Comparison of ENCODE assay signal across 20 cellular contexts in the genomic region with DNA sequence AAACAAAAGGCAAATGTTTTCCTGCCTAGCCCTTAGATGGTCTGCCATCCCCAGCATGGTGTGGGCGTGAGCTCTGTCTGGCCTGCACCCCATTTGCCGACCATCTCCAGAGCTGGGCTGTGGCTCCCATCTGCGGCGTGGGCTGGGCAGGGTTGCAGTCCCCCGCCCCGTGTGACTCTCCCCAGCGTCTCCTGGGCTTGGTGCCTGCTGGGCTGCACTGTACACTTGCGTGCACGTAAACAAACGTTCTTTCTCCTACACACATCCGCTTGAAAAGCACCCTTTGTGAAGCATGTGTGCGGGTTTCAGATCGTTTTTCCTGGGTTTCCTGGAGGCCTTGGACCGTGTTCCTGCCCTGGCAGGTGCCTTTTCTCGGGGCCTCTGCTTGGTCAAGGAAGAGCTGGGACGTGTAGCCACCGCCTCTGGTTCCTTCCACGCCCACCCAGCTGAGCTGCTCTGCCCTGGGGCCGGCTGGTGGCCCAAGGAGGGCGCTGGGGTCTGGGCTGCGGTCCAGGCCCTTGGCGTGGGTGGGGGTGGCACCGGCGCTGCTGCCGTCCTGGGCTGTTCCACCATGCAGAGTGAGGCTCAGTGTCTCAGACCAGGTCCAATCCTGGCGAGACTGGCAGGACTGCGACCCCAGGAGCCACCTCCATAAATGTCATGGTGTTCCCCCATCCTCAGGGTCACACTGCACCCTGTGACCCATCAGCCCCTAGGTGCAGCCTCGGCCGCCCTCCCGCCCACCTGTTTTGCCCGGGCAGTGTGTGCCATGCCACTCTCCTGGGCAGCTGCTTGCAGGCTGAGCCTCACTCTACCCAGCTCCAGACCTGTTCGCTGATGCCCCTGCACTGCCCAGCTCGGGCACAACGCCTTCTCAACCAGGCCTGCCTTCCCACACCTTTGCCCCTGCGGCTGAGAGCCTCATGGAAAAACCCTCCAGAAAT. TPM values are rescaled to one million over a fixed set of nuclear protein-coding genes. Genes with fewer than 3 reads are reported as not detected.
DNase-seq lines count a peak whose midpoint lies in the region; ATAC-seq, FAIRE-seq and TF ChIP-seq lines count a peak whose summit lies in the region.
"Had no signal": no experiment of that assay in that cellular context is flagged by ENCODE, and none has a peak within 500 bp of the region (broad histone marks: within the 10 kb centered on the region; RNA-seq: fewer than 3 reads in every experiment).

No MANE protein-coding gene starts in this region.

- BruUV-seq in HepG2 (replicated peaks; lab: Mats Ljungman, UMichigan): no TSS peak

- peaks cover 3% of the 10 kb centered on the region; the same call in 1 of the 2 replicates for H4K20me1 ChIP-seq in HepG2 (ENCODE audit: insufficient read depth, low read length)

- H3K4me2 ChIP-seq in HepG2 (ENCODE audit: low read depth, low read length): no peak overlapping the region

- no peak overlapping the region for H2AFZ ChIP-seq in HepG2 (ENCODE audit: low read length)

- no peak overlapping the region for H3K9ac ChIP-seq in HepG2 (ENCODE audit: insufficient read depth, low read depth, low read length)

- H3K27me3 ChIP-seq in HepG2 (ENCODE audit: control insufficient read depth in 1 of 2, insufficient read depth in 2 of 2, low read length in 2 of 2) (no peaks in the 10 kb centered on the region), right lobe of liver (no peaks in the 10 kb centered on the region), dorsolateral prefrontal cortex (no peaks in the 10 kb centered on the region), transverse colon (no peaks in the 10 kb centered on the region)
- H3K27me3 ChIP-seq: adrenal gland, MG63 had no signal

- H3K4me3 ChIP-seq in HepG2 (replicated peaks in 1 of 3; ENCODE audit: insufficient read depth in 1 of 3, low read depth in 2 of 3, low read length in 3 of 3) (no peak overlapping the region), right lobe of liver (no peak overlapping the region), dorsolateral prefrontal cortex (peak overlapping the region in 9 of 59 donors; percentile 2 to 31 (median 16)), transverse colon (no peak overlapping the region)
- H3K4me3 ChIP-seq: adrenal gland, MG63 had no signal

- POLR2A ChIA-PET in HepG2 (lab: Yijun Ruan, JAX): interaction anchor here (0.6 to 0.9 kb wide), 2 partner anchors 9 to 27 kb away, joined by 3 to 4 read pairs; no protein-coding TSS in a partner anchor

- H3K79me2 ChIP-seq in HepG2 (ENCODE audit: insufficient read depth, low read length): peaks cover 2% of the 10 kb centered on the region

- 97% methylated on average over 22 of the region's 35 CpGs for WGBS in HepG2 (ENCODE audit: low lambda C conversion rate)
- WGBS in right lobe of liver (ENCODE audit: insufficient coverage, low coverage, low lambda C conversion rate, missing lambda C conversion rate): 78% methylated on average over 6 of the region's 35 CpGs
- WGBS in transverse colon (ENCODE audit: low coverage in 1 of 2), 2 donors: 85% methylated on average over 35 of the region's 35 CpGs; no CpG with 5 or more reads in 1 of the 2 donors

- H3K9me3 Mint-ChIP-seq in mesothelial cell of epicardium: no peaks in the 10 kb centered on the region
- H3K9me3 Mint-ChIP-seq: activated B cell treated with CpG ODN at 0.5 μM for 24 hours; activated T-helper 17 cell treated with anti-CD3 and anti-CD28 coated beads, Interleukin-2, amount 50 U/mL, for 72 hours; naive thymus-derived CD8-positive, alpha-beta T cell; T-helper 2 cell treated with Interferon-gamma antibody and Interleukin-4, amounts not matched to agents 5 μg/mL and 100 μg/mL, for 36 hours had no signal

- no peak for FAIRE-seq in HepG2 (lab: Jason Lieb, UNC)

- H3K4me1 Mint-ChIP-seq in mesothelial cell of epicardium: no peaks in the 10 kb centered on the region
- H3K4me1 Mint-ChIP-seq: activated T-helper 17 cell treated with anti-CD3 and anti-CD28 coated beads, Interleukin-2, amount 50 U/mL, for 72 hours had no signal

- no peak overlapping the region for H3K27ac Mint-ChIP-seq in mesothelial cell of epicardium
- H3K27ac Mint-ChIP-seq: activated B cell treated with CpG ODN at 0.5 μM for 24 hours; activated T-helper 17 cell treated with anti-CD3 and anti-CD28 coated beads, Interleukin-2, amount 50 U/mL, for 72 hours; T-helper 2 cell treated with Interferon-gamma antibody and Interleukin-4, amounts not matched to agents 5 μg/mL and 100 μg/mL, for 36 hours had no signal

- DNase-seq in HepG2 (ENCODE audit: low spot score) (no peak), right lobe of liver (no peak), dorsolateral prefrontal cortex (peak in 9 of 10 donors; percentile 50 to 80 (median 72)), midbrain (lab: John Stamatoyannopoulos, UW) (peak; percentile 19), transverse colon (no peak), mesothelial cell of epicardium (ENCODE audit: low spot score in 2 of 2, unreplicated experiment in 2 of 2) (no peak)
- DNase-seq: activated B cell treated with CpG ODN at 0.5 μM for 24 hours; adrenal gland; foreskin fibroblast; MG63; naive thymus-derived CD8-positive, alpha-beta T cell; NCI-H1694; NCI-H446; retina; SHP77 treated with DMSO at 0.1 percent for 48 hours; stimulated activated naive CD8-positive, alpha-beta T cell treated with anti-CD3 and anti-CD28 coated beads, Interleukin-15, Interleukin-2, amounts not matched to agents 100 U/mL and 50 U/mL, for 24 hours had no signal

- peaks cover 26 to 48% of the 10 kb centered on the region in 2 experiments; a peak in 4 of 5 replicates for H3K36me3 ChIP-seq in HepG2 (replicated peaks in 1 of 2; ENCODE audit: control insufficient read depth in 1 of 2, insufficient read depth in 2 of 2, low read length in 2 of 2)
- H3K36me3 ChIP-seq in right lobe of liver: peaks cover 0 to 55% (median 26%) of the 10 kb centered on the region in 4 donors
- peaks cover 0 to 44% (median 18%) of the 10 kb centered on the region in 4 donors for H3K36me3 ChIP-seq in transverse colon

- no peak for TF ChIP-seq RAD21 in HepG2 (CRISPR knock-in tag; IDR thresholded peaks at IDR 0.05)

- TF ChIP-seq POLR2A in HepG2 (IDR thresholded peaks at IDR 0.05; ENCODE audit: insufficient read depth in 1 of 2, low read depth in 2 of 2, low read length in 2 of 2) (no peak), right lobe of liver (IDR thresholded peaks at IDR 0.05) (no peak), transverse colon (IDR thresholded peaks at IDR 0.05) (no peak)

- in situ Hi-C loops in HepG2 (cut with HindIII; ENCODE audit: extremely low pct_ligation_motif_present, low pct_unique_long_range_greater_than_20kb): no loop called here
- in situ Hi-C loops in transverse colon (cut with MboI; ENCODE audit: low pct_ligation_motif_present in 1 of 4, low pct_unique_long_range_greater_than_20kb in 1 of 4, low sequenced_read_pairs in 3 of 4): no loop called here

- H3K4me3 Mint-ChIP-seq in mesothelial cell of epicardium: no peak overlapping the region
- H3K4me3 Mint-ChIP-seq: activated B cell treated with CpG ODN at 0.5 μM for 24 hours; activated T-helper 17 cell treated with anti-CD3 and anti-CD28 coated beads, Interleukin-2, amount 50 U/mL, for 72 hours; naive thymus-derived CD8-positive, alpha-beta T cell; T-helper 2 cell treated with Interferon-gamma antibody and Interleukin-4, amounts not matched to agents 5 μg/mL and 100 μg/mL, for 36 hours had no signal

- no peaks in the 10 kb centered on the region for H3K27me3 Mint-ChIP-seq in mesothelial cell of epicardium (ENCODE audit: low read depth)
- H3K27me3 Mint-ChIP-seq: activated B cell treated with CpG ODN at 0.5 μM for 24 hours; activated T-helper 17 cell treated with anti-CD3 and anti-CD28 coated beads, Interleukin-2, amount 50 U/mL, for 72 hours; naive thymus-derived CD8-positive, alpha-beta T cell had no signal

- intact Hi-C loops in HepG2 (cut with micrococcal nuclease; ENCODE audit: unreplicated experiment) (no loop called here), right lobe of liver (cut with DNase I) (no loop called here), dorsolateral prefrontal cortex (cut with DNase I) (no loop called here), transverse colon (cut with DNase I; ENCODE audit: low total_unique reads) (no loop called here)

- H3K27ac ChIP-seq in HepG2 (ENCODE audit: extremely low read length, insufficient read depth, low read length) (no peak overlapping the region), right lobe of liver (no peak overlapping the region), dorsolateral prefrontal cortex (peak overlapping the region; percentile 35 to 93 (median 86)), transverse colon (no peak overlapping the region)
- H3K27ac ChIP-seq: adrenal gland had no signal

- ATAC-seq in HepG2 (no peak), right lobe of liver (no peak), GM21723 (IDR thresholded peaks at IDR 0.05; ENCODE audit: unreplicated experiment) (no peak), HG02852 (IDR thresholded peaks at IDR 0.05; ENCODE audit: unreplicated experiment) (no peak)
- ATAC-seq: activated T-helper 17 cell treated with anti-CD3 and anti-CD28 coated beads, Interleukin-2, amount 50 U/mL, for 72 hours; stimulated activated naive CD8-positive, alpha-beta T cell treated with anti-CD3 and anti-CD28 coated beads, Interleukin-15, Interleukin-2, amounts not matched to agents 100 U/mL and 50 U/mL, for 24 hours had no signal

- CTCF ChIA-PET in HepG2 (lab: Yijun Ruan, JAX; ENCODE audit: low intra/inter-chr PET ratio, low total read pairs): no interaction called here

- TF ChIP-seq EP300 in HepG2 (IDR thresholded peaks at IDR 0.05; ENCODE audit: low read depth in 2 of 2, low read length in 2 of 2) (no peak), HepG2 (CRISPR knock-in tag; IDR thresholded peaks at IDR 0.05; ENCODE audit: borderline replicate concordance) (no peak), transverse colon (IDR thresholded peaks at IDR 0.05; ENCODE audit: low read depth) (no peak)

- peaks cover 25% of the 10 kb centered on the region for H3K36me3 Mint-ChIP-seq in mesothelial cell of epicardium

- TF ChIP-seq CTCF in HepG2 (CRISPR knock-in tag; IDR thresholded peaks at IDR 0.05): no peak
- no peak for TF ChIP-seq CTCF in right lobe of liver (IDR thresholded peaks at IDR 0.05)
- no peak for TF ChIP-seq CTCF in dorsolateral prefrontal cortex (IDR thresholded peaks at IDR 0.05 in 54 of 56, conservative IDR thresholded peaks at IDR 0.05 in 2 of 56; ENCODE audit: low read depth in 1 of 56, partially characterized antibody in 56 of 56)
- TF ChIP-seq CTCF in transverse colon (IDR thresholded peaks at IDR 0.05): no peak
- no peak for TF ChIP-seq CTCF in mesothelial cell of epicardium (IDR thresholded peaks at IDR 0.05; ENCODE audit: unreplicated experiment)

- H3K4me1 ChIP-seq in HepG2 (ENCODE audit: insufficient read depth, low read length): no peaks in the 10 kb centered on the region
- no peaks in the 10 kb centered on the region for H3K4me1 ChIP-seq in right lobe of liver
- H3K4me1 ChIP-seq in transverse colon: no peaks in the 10 kb centered on the region
- H3K4me1 ChIP-seq: adrenal gland had no signal

- no peaks in the 10 kb centered on the region for H3K9me3 ChIP-seq in HepG2 (ENCODE audit: low read length)
- no peaks in the 10 kb centered on the region for H3K9me3 ChIP-seq in right lobe of liver
- no peaks in the 10 kb centered on the region for H3K9me3 ChIP-seq in transverse colon
- H3K9me3 ChIP-seq: adrenal gland, MG63 had no signal

RNA-seq across cellular contexts. Expression of gene BAIAP3, which starts 9.9 kb away (rescaled TPM):
- total RNA-seq in HepG2 (2016; rRNA removed; fragmentation: Illumina TruSeq; extraction: Trizol): 2.0 and 3.2 TPM in 2 replicates
- total RNA-seq in HepG2 (2016; cell fraction: cytosol; rRNA removed; fragmentation: Illumina TruSeq; extraction: Trizol; ENCODE audit: low read depth): 0.40 and 0.79 TPM in 2 replicates
- 1.2 and 2.4 TPM in 2 replicates for total RNA-seq in HepG2 (2016; cell fraction: insoluble cytoplasmic fraction; rRNA removed; fragmentation: Illumina TruSeq; extraction: Trizol)
- 0.80 and 1.3 TPM in 2 replicates for total RNA-seq in HepG2 (2016; cell fraction: membrane; rRNA removed; fragmentation: Illumina TruSeq; extraction: Trizol)
- 2.8 and 4.0 TPM in 2 replicates for total RNA-seq in HepG2 (2016; cell fraction: nucleus; rRNA removed; fragmentation: Illumina TruSeq; extraction: Trizol)
- 5.7 and 9.1 TPM in 2 replicates for polyA plus RNA-seq in HepG2 (2011; rRNA removed)
- polyA plus RNA-seq in HepG2 (2011; cell fraction: cytosol; rRNA removed): 2.2 and 2.3 TPM in 2 replicates
- polyA plus RNA-seq in HepG2 (2011; cell fraction: nucleus; rRNA removed): 91.6 and 123 TPM in 2 replicates
- polyA plus RNA-seq in HepG2 (2012): 3.7 and 4.3 TPM in 2 replicates
- polyA plus RNA-seq in HepG2 (2016; cell fraction: cytosol; fragmentation: Illumina TruSeq; extraction: Trizol; ENCODE audit: low read depth): 0.31 and 0.35 TPM in 2 replicates
- polyA plus RNA-seq in HepG2 (2016; cell fraction: insoluble cytoplasmic fraction; fragmentation: Illumina TruSeq; extraction: Trizol; ENCODE audit: low read depth): 1.0 and 2.5 TPM in 2 replicates
- polyA plus RNA-seq in HepG2 (2016; cell fraction: membrane; fragmentation: Illumina TruSeq; extraction: Trizol; ENCODE audit: low read depth): 0.46 and 0.62 TPM in 2 replicates
- 5.9 and 9.4 TPM in 2 replicates for polyA plus RNA-seq in HepG2 (2016; cell fraction: nucleus; fragmentation: Illumina TruSeq; extraction: Trizol; ENCODE audit: insufficient read depth, low read depth)
- polyA minus RNA-seq in HepG2 (2011; rRNA and poly(A)+ RNA removed; ENCODE audit: low replicate concordance): 0.40 and 7.9 TPM in 2 replicates
- polyA minus RNA-seq in HepG2 (2011; cell fraction: cytosol; rRNA and poly(A)+ RNA removed): 2.1 and 2.6 TPM in 2 replicates
- 12.2 and 20.9 TPM in 2 replicates for polyA minus RNA-seq in HepG2 (2011; cell fraction: nucleus; rRNA and poly(A)+ RNA removed)
- total RNA-seq in right lobe of liver: 1 to 10 TPM; 5.4 to 7.6 (median 5.8) TPM
- 100 to 1,000 TPM in 100 of 120 experiments, 10 to 100 TPM in 20; 24.1 to 289 (median 137) TPM for total RNA-seq in dorsolateral prefrontal cortex
- total RNA-seq in transverse colon: 100 to 1,000 TPM in 1 of 4 donors, 10 to 100 TPM in 1, 1 to 10 TPM in 2; 7.3 to 190 (median 11.4) TPM
- total RNA-seq in mesothelial cell of epicardium: 1.3 to 2.4 TPM (median 2.3 TPM) in 3 replicates

RNA-seq across cellular contexts. Expression of gene UBE2I, which starts 14.1 kb away (rescaled TPM):
- 75.8 and 87.9 TPM in 2 replicates for total RNA-seq in HepG2 (2016; rRNA removed; fragmentation: Illumina TruSeq; extraction: Trizol)
- total RNA-seq in HepG2 (2016; cell fraction: cytosol; rRNA removed; fragmentation: Illumina TruSeq; extraction: Trizol; ENCODE audit: low read depth): 35.5 and 39.4 TPM in 2 replicates
- 66.6 and 79.8 TPM in 2 replicates for total RNA-seq in HepG2 (2016; cell fraction: insoluble cytoplasmic fraction; rRNA removed; fragmentation: Illumina TruSeq; extraction: Trizol)
- 55.4 and 63.3 TPM in 2 replicates for total RNA-seq in HepG2 (2016; cell fraction: membrane; rRNA removed; fragmentation: Illumina TruSeq; extraction: Trizol)
- total RNA-seq in HepG2 (2016; cell fraction: nucleus; rRNA removed; fragmentation: Illumina TruSeq; extraction: Trizol): 41.5 and 41.7 TPM in 2 replicates
- polyA plus RNA-seq in HepG2 (2011; rRNA removed): 79.5 and 98.9 TPM in 2 replicates
- polyA plus RNA-seq in HepG2 (2011; cell fraction: cytosol; rRNA removed): 57.9 and 77.8 TPM in 2 replicates
- polyA plus RNA-seq in HepG2 (2011; cell fraction: nucleus; rRNA removed): 115 and 128 TPM in 2 replicates
- polyA plus RNA-seq in HepG2 (2012): 91.6 and 108 TPM in 2 replicates
- polyA plus RNA-seq in HepG2 (2016; cell fraction: cytosol; fragmentation: Illumina TruSeq; extraction: Trizol; ENCODE audit: low read depth): 94.9 and 118 TPM in 2 replicates
- polyA plus RNA-seq in HepG2 (2016; cell fraction: insoluble cytoplasmic fraction; fragmentation: Illumina TruSeq; extraction: Trizol; ENCODE audit: low read depth): 181 and 205 TPM in 2 replicates
- 118 and 119 TPM in 2 replicates for polyA plus RNA-seq in HepG2 (2016; cell fraction: membrane; fragmentation: Illumina TruSeq; extraction: Trizol; ENCODE audit: low read depth)
- 163 and 194 TPM in 2 replicates for polyA plus RNA-seq in HepG2 (2016; cell fraction: nucleus; fragmentation: Illumina TruSeq; extraction: Trizol; ENCODE audit: insufficient read depth, low read depth)
- polyA minus RNA-seq in HepG2 (2011; rRNA and poly(A)+ RNA removed; ENCODE audit: low replicate concordance): 39.2 and 48.3 TPM in 2 replicates
- 54.8 and 55.8 TPM in 2 replicates for polyA minus RNA-seq in HepG2 (2011; cell fraction: cytosol; rRNA and poly(A)+ RNA removed)
- polyA minus RNA-seq in HepG2 (2011; cell fraction: nucleus; rRNA and poly(A)+ RNA removed): 63.8 and 72.6 TPM in 2 replicates
- 10 to 100 TPM; 25.0 to 48.0 (median 39.3) TPM for total RNA-seq in right lobe of liver
- 100 to 1,000 TPM in 1 of 120 experiments, 10 to 100 TPM in 119; 66.6 to 108 (median 83.6) TPM for total RNA-seq in dorsolateral prefrontal cortex
- 100 to 1,000 TPM in 1 of 4 donors, 10 to 100 TPM in 3; 55.4 to 110 (median 58.5) TPM for total RNA-seq in transverse colon
- 205 to 214 TPM (median 208 TPM) in 3 replicates for total RNA-seq in mesothelial cell of epicardium

RNA-seq across cellular contexts. Expression of gene TSR3, which starts 28.1 kb away (rescaled TPM):
- total RNA-seq in HepG2 (2016; rRNA removed; fragmentation: Illumina TruSeq; extraction: Trizol) (45.1 and 51.0 TPM in 2 replicates), right lobe of liver (10 to 100 TPM; 20.7 to 66.5 (median 24.5) TPM), dorsolateral prefrontal cortex (10 to 100 TPM; 30.3 to 68.2 (median 46.8) TPM), transverse colon (100 to 1,000 TPM in 1 of 4 donors, 10 to 100 TPM in 3; 56.4 to 135 (median 75.3) TPM), mesothelial cell of epicardium (42.1 to 43.7 TPM (median 42.7 TPM) in 3 replicates)
- total RNA-seq in HepG2 (2016; cell fraction: cytosol; rRNA removed; fragmentation: Illumina TruSeq; extraction: Trizol; ENCODE audit: low read depth): 118 and 125 TPM in 2 replicates
- total RNA-seq in HepG2 (2016; cell fraction: insoluble cytoplasmic fraction; rRNA removed; fragmentation: Illumina TruSeq; extraction: Trizol): 49.3 and 52.7 TPM in 2 replicates
- total RNA-seq in HepG2 (2016; cell fraction: membrane; rRNA removed; fragmentation: Illumina TruSeq; extraction: Trizol): 124 and 132 TPM in 2 replicates
- total RNA-seq in HepG2 (2016; cell fraction: nucleus; rRNA removed; fragmentation: Illumina TruSeq; extraction: Trizol): 18.2 and 27.2 TPM in 2 replicates
- 24.2 and 26.2 TPM in 2 replicates for polyA plus RNA-seq in HepG2 (2011; rRNA removed)
- polyA plus RNA-seq in HepG2 (2011; cell fraction: cytosol; rRNA removed): 32.0 and 45.5 TPM in 2 replicates
- 19.0 and 20.6 TPM in 2 replicates for polyA plus RNA-seq in HepG2 (2011; cell fraction: nucleus; rRNA removed)
- polyA plus RNA-seq in HepG2 (2012): 21.4 TPM in 2 replicates
- polyA plus RNA-seq in HepG2 (2016; cell fraction: cytosol; fragmentation: Illumina TruSeq; extraction: Trizol; ENCODE audit: low read depth): 132 and 144 TPM in 2 replicates
- polyA plus RNA-seq in HepG2 (2016; cell fraction: insoluble cytoplasmic fraction; fragmentation: Illumina TruSeq; extraction: Trizol; ENCODE audit: low read depth): 51.4 and 56.6 TPM in 2 replicates
- 124 TPM in 2 replicates for polyA plus RNA-seq in HepG2 (2016; cell fraction: membrane; fragmentation: Illumina TruSeq; extraction: Trizol; ENCODE audit: low read depth)
- 43.7 and 46.5 TPM in 2 replicates for polyA plus RNA-seq in HepG2 (2016; cell fraction: nucleus; fragmentation: Illumina TruSeq; extraction: Trizol; ENCODE audit: insufficient read depth, low read depth)
- polyA minus RNA-seq in HepG2 (2011; rRNA and poly(A)+ RNA removed; ENCODE audit: low replicate concordance): 32.8 and 34.9 TPM in 2 replicates
- 14.0 and 21.0 TPM in 2 replicates for polyA minus RNA-seq in HepG2 (2011; cell fraction: cytosol; rRNA and poly(A)+ RNA removed)
- polyA minus RNA-seq in HepG2 (2011; cell fraction: nucleus; rRNA and poly(A)+ RNA removed): 6.6 and 7.2 TPM in 2 replicates

RNA-seq across cellular contexts. Expression of gene GNPTG, which starts 28.2 kb away (rescaled TPM):
- total RNA-seq in HepG2 (2016; rRNA removed; fragmentation: Illumina TruSeq; extraction: Trizol): 8.8 and 22.7 TPM in 2 replicates
- total RNA-seq in HepG2 (2016; cell fraction: cytosol; rRNA removed; fragmentation: Illumina TruSeq; extraction: Trizol; ENCODE audit: low read depth): 8.5 and 9.4 TPM in 2 replicates
- 7.2 and 22.9 TPM in 2 replicates for total RNA-seq in HepG2 (2016; cell fraction: insoluble cytoplasmic fraction; rRNA removed; fragmentation: Illumina TruSeq; extraction: Trizol)
- total RNA-seq in HepG2 (2016; cell fraction: membrane; rRNA removed; fragmentation: Illumina TruSeq; extraction: Trizol): 11.3 and 14.3 TPM in 2 replicates
- 18.3 and 21.7 TPM in 2 replicates for total RNA-seq in HepG2 (2016; cell fraction: nucleus; rRNA removed; fragmentation: Illumina TruSeq; extraction: Trizol)
- 71.1 and 79.9 TPM in 2 replicates for polyA plus RNA-seq in HepG2 (2011; rRNA removed)
- 54.7 and 81.5 TPM in 2 replicates for polyA plus RNA-seq in HepG2 (2011; cell fraction: cytosol; rRNA removed)
- polyA plus RNA-seq in HepG2 (2011; cell fraction: nucleus; rRNA removed): 96.1 and 122 TPM in 2 replicates
- 23.4 and 23.5 TPM in 2 replicates for polyA plus RNA-seq in HepG2 (2012)
- polyA plus RNA-seq in HepG2 (2016; cell fraction: cytosol; fragmentation: Illumina TruSeq; extraction: Trizol; ENCODE audit: low read depth): 15.1 and 18.1 TPM in 2 replicates
- polyA plus RNA-seq in HepG2 (2016; cell fraction: insoluble cytoplasmic fraction; fragmentation: Illumina TruSeq; extraction: Trizol; ENCODE audit: low read depth): 15.0 and 19.6 TPM in 2 replicates
- polyA plus RNA-seq in HepG2 (2016; cell fraction: membrane; fragmentation: Illumina TruSeq; extraction: Trizol; ENCODE audit: low read depth): 15.9 and 17.7 TPM in 2 replicates
- 81.4 and 87.5 TPM in 2 replicates for polyA plus RNA-seq in HepG2 (2016; cell fraction: nucleus; fragmentation: Illumina TruSeq; extraction: Trizol; ENCODE audit: insufficient read depth, low read depth)
- polyA minus RNA-seq in HepG2 (2011; rRNA and poly(A)+ RNA removed; ENCODE audit: low replicate concordance): 35.8 and 59.3 TPM in 2 replicates
- polyA minus RNA-seq in HepG2 (2011; cell fraction: cytosol; rRNA and poly(A)+ RNA removed): 14.2 and 19.1 TPM in 2 replicates
- polyA minus RNA-seq in HepG2 (2011; cell fraction: nucleus; rRNA and poly(A)+ RNA removed): 7.6 and 15.6 TPM in 2 replicates
- total RNA-seq in right lobe of liver: 10 to 100 TPM; 44.3 to 72.8 (median 63.0) TPM
- total RNA-seq in dorsolateral prefrontal cortex: 100 to 1,000 TPM in 112 of 120 experiments, 10 to 100 TPM in 8; 85.9 to 151 (median 118) TPM
- total RNA-seq in transverse colon: 100 to 1,000 TPM in 1 of 4 donors, 10 to 100 TPM in 3; 53.8 to 130 (median 79.1) TPM
- 47.8 to 52.9 TPM (median 48.4 TPM) in 3 replicates for total RNA-seq in mesothelial cell of epicardium

Comparison
In these comparisons a context has a peak if more than half of its experiments do, and no peak if none do; other contexts are left out.
1. DNase-seq: peak in dorsolateral prefrontal cortex (9 of 10) and midbrain (single experiment); none in HepG2 (single experiment), right lobe of liver (0 of 3), transverse colon (single experiment) and mesothelial cell of epicardium (0 of 2).
2. H3K27ac ChIP-seq: peak in dorsolateral prefrontal cortex (59 of 59); none in HepG2 (single experiment), right lobe of liver (0 of 3) and transverse colon (0 of 4).